1 cellular context compared by ENCODE assay signal in genomic region chr12:70660620-70661219, GRCh38.
TF ChIP-seq lines count a peak whose summit lies in the region.

No MANE protein-coding gene starts in this region.

TF ChIP-seq in K562, 482 proteins besides CTCF, POLR2A, EP300 and RAD21 (continued from another document and continues in another):
- TF ChIP-seq, protein P1, sequence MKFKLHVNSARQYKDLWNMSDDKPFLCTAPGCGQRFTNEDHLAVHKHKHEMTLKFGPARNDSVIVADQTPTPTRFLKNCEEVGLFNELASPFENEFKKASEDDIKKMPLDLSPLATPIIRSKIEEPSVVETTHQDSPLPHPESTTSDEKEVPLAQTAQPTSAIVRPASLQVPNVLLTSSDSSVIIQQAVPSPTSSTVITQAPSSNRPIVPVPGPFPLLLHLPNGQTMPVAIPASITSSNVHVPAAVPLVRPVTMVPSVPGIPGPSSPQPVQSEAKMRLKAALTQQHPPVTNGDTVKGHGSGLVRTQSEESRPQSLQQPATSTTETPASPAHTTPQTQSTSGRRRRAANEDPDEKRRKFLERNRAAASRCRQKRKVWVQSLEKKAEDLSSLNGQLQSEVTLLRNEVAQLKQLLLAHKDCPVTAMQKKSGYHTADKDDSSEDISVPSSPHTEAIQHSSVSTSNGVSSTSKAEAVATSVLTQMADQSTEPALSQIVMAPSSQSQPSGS (CRISPR knock-in tag; IDR thresholded peaks at IDR 0.05), result no peak
- TF ChIP-seq PTRF (tag; IDR thresholded peaks at IDR 0.05) (no peak), KDM5B (IDR thresholded peaks at IDR 0.05; ENCODE audit: insufficient replicate concordance, low read depth, low read length) (peak; percentile 85), ZNF780A (CRISPR knock-in tag; IDR thresholded peaks at IDR 0.05) (no peak), TEAD4 (IDR thresholded peaks at IDR 0.05; ENCODE audit: low read length) (no peak; the same call in 1 of the 2 replicates), TEAD4 (CRISPR knock-in tag; IDR thresholded peaks at IDR 0.05; ENCODE audit: borderline replicate concordance) (no peak), CTCFL (IDR thresholded peaks at IDR 0.05; ENCODE audit: borderline replicate concordance, insufficient read depth, low read depth, low read length, poor library complexity, severe bottlenecking) (no peak), MXI1 (IDR thresholded peaks at IDR 0.05; ENCODE audit: low read depth, low read length) (peak; percentile 52; the same call in 1 of the 2 replicates), TCF7 (IDR thresholded peaks at IDR 0.05; ENCODE audit: borderline replicate concordance) (0 out of 2 replicates have a peak, but pooled peaks have one; percentile 29), PHF8 (IDR thresholded peaks at IDR 0.05; ENCODE audit: borderline replicate concordance, low read length) (peak; percentile 34; the same call in 1 of the 2 replicates), TCF7L2 (IDR thresholded peaks at IDR 0.05; ENCODE audit: low read depth, low read length) (no peak), BRCA1 (IDR thresholded peaks at IDR 0.05) (no peak), BRCA1 (CRISPR knock-in tag; IDR thresholded peaks at IDR 0.05) (no peak), POLR2B (IDR thresholded peaks at IDR 0.05; ENCODE audit: low read depth, partially characterized antibody) (peak; percentile 79), FOXK1 (CRISPR knock-in tag; IDR thresholded peaks at IDR 0.05; ENCODE audit: borderline replicate concordance) (no peak), ZKSCAN1 (IDR thresholded peaks at IDR 0.05; ENCODE audit: low read depth, low read length) (no peak), ZNF830 (CRISPR knock-in tag; IDR thresholded peaks at IDR 0.05) (no peak), BHLHE40 (IDR thresholded peaks at IDR 0.05; ENCODE audit: low read length) (peak; percentile 88), ZNF79 (CRISPR knock-in tag; IDR thresholded peaks at IDR 0.05; ENCODE audit: low read depth) (peak; percentile 54; the same call in 1 of the 2 replicates), GTF2F1 (IDR thresholded peaks at IDR 0.05; ENCODE audit: low read depth, low read length) (peak; percentile 54; the same call in 1 of the 2 replicates), GABPA (tag; conservative IDR thresholded peaks at IDR 0.05; ENCODE audit: low read depth) (no peak), ZKSCAN8 (CRISPR knock-in tag; IDR thresholded peaks at IDR 0.05) (peak; percentile 52; the same call in 1 of the 2 replicates), ETV1 (tag; conservative IDR thresholded peaks at IDR 0.05; ENCODE audit: low read depth) (peak; percentile 63), CAMTA2 (CRISPR knock-in tag; conservative IDR thresholded peaks at IDR 0.05) (no peak; the same call in 1 of the 2 replicates), PHB2 (IDR thresholded peaks at IDR 0.05; ENCODE audit: low read depth) (no peak), HMG20A (CRISPR knock-in tag; conservative IDR thresholded peaks at IDR 0.05) (no peak), SMARCC2 (IDR thresholded peaks at IDR 0.05; ENCODE audit: low read depth) (no peak), CREB3 (tag; conservative IDR thresholded peaks at IDR 0.05; ENCODE audit: low read depth) (peak; percentile 71), ZFP30 (CRISPR knock-in tag; IDR thresholded peaks at IDR 0.05; ENCODE audit: borderline replicate concordance) (no peak), ASH1L (IDR thresholded peaks at IDR 0.05; ENCODE audit: borderline replicate concordance, low read depth, partially characterized antibody) (no peak), ZNF324 (CRISPR knock-in tag; IDR thresholded peaks at IDR 0.05) (0 out of 2 replicates have a peak, but pooled peaks have one; percentile 56), XRCC3 (IDR thresholded peaks at IDR 0.05) (no peak), ZC3H8 (IDR thresholded peaks at IDR 0.05) (no peak), KLF10 (CRISPR knock-in tag; IDR thresholded peaks at IDR 0.05) (no peak), RBFOX2 (IDR thresholded peaks at IDR 0.05; ENCODE audit: low read depth, low read length) (peak; percentile 51), ZNF316 (IDR thresholded peaks at IDR 0.05) (peak; percentile 41), CEBPB (tag; IDR thresholded peaks at IDR 0.05) (no peak), PRPF4 (IDR thresholded peaks at IDR 0.05; ENCODE audit: insufficient read depth, low read depth, low read length, poor library complexity, severe bottlenecking) (no peak), CEBPG (CRISPR knock-in tag; IDR thresholded peaks at IDR 0.05) (no peak), CEBPG (tag; conservative IDR thresholded peaks at IDR 0.05 in 1 of 2, IDR thresholded peaks at IDR 0.05 in 1 of 2) (no peak), CBFB (CRISPR knock-in tag; IDR thresholded peaks at IDR 0.05) (no peak), U2AF2 (optimal IDR thresholded peaks at IDR 0.05; ENCODE audit: low read depth, low read length) (no peak), SRSF7 (optimal IDR thresholded peaks at IDR 0.05; ENCODE audit: low read depth, low read length) (no peak)
- TF ChIP-seq, protein P2, sequence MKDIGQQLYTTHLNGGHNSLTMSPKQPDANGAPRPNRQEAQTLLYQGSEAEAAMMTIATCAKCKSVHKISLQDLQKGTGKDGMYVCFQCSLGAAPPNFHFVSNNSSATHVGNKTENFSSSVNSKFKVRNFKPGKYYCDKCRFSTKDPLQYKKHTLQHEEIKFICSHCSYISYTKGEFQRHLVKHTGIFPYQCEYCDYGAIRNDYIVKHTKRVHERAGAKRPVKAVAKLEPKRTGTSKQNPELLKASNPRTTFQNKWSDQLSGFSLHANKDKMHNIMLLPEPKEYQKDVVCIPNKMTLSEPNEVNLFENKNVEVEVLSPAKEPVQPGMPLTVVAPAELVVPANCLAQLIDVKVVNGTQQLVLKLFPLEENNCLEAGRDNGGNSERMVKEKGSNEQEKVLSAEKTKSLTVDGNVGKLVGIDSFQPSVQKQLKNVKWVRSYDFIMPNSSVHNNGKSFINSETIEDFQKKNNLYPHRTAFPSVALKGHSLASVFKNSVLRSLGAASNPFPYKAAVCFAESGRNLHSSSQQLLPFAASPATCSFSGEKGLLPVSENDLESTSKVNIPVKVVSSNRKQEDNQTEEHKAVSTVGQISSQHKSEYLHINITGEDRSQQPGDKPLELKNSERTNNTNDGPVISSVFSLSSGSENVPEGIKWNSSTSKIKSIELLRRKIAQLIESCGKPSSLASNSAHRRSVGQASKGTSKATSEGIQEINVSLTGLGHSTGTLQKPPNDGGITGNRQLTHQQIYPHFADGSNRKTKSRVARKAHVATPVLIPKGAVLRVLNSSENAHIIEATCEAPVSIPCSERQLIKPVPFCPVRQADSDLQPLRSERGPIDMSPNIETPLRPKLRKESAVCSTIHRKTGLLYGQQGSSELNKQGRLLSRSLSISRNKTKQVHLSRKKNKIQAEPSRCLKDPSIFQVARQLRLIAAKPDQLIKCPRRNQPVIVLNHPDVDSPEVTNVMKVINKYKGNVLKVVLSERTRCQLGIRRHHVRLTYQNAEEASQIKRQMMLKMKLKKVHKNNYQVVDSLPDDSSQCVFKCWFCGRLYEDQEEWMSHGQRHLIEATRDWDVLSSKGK (CRISPR knock-in tag; IDR thresholded peaks at IDR 0.05), result no peak
- TF ChIP-seq, protein P3, sequence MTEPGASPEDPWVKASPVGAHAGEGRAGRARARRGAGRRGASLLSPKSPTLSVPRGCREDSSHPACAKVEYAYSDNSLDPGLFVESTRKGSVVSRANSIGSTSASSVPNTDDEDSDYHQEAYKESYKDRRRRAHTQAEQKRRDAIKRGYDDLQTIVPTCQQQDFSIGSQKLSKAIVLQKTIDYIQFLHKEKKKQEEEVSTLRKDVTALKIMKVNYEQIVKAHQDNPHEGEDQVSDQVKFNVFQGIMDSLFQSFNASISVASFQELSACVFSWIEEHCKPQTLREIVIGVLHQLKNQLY (CRISPR knock-in tag; conservative IDR thresholded peaks at IDR 0.05), result 0 out of 4 replicates have a peak, but pooled peaks of 1 of the 2 experiments have one; percentile 80
- TF ChIP-seq, protein P4, sequence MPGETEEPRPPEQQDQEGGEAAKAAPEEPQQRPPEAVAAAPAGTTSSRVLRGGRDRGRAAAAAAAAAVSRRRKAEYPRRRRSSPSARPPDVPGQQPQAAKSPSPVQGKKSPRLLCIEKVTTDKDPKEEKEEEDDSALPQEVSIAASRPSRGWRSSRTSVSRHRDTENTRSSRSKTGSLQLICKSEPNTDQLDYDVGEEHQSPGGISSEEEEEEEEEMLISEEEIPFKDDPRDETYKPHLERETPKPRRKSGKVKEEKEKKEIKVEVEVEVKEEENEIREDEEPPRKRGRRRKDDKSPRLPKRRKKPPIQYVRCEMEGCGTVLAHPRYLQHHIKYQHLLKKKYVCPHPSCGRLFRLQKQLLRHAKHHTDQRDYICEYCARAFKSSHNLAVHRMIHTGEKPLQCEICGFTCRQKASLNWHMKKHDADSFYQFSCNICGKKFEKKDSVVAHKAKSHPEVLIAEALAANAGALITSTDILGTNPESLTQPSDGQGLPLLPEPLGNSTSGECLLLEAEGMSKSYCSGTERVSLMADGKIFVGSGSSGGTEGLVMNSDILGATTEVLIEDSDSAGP (CRISPR knock-in tag; IDR thresholded peaks at IDR 0.05), result no peak
- TF ChIP-seq, protein P5, sequence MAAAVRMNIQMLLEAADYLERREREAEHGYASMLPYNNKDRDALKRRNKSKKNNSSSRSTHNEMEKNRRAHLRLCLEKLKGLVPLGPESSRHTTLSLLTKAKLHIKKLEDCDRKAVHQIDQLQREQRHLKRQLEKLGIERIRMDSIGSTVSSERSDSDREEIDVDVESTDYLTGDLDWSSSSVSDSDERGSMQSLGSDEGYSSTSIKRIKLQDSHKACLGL (CRISPR knock-in tag; IDR thresholded peaks at IDR 0.05; ENCODE audit: borderline replicate concordance, poor library complexity, severe bottlenecking), result no peak
- TF ChIP-seq, protein P6, sequence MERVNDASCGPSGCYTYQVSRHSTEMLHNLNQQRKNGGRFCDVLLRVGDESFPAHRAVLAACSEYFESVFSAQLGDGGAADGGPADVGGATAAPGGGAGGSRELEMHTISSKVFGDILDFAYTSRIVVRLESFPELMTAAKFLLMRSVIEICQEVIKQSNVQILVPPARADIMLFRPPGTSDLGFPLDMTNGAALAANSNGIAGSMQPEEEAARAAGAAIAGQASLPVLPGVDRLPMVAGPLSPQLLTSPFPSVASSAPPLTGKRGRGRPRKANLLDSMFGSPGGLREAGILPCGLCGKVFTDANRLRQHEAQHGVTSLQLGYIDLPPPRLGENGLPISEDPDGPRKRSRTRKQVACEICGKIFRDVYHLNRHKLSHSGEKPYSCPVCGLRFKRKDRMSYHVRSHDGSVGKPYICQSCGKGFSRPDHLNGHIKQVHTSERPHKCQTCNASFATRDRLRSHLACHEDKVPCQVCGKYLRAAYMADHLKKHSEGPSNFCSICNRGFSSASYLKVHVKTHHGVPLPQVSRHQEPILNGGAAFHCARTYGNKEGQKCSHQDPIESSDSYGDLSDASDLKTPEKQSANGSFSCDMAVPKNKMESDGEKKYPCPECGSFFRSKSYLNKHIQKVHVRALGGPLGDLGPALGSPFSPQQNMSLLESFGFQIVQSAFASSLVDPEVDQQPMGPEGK (CRISPR knock-in tag; IDR thresholded peaks at IDR 0.05; ENCODE audit: borderline replicate concordance), result no peak
- TF ChIP-seq, protein P7, sequence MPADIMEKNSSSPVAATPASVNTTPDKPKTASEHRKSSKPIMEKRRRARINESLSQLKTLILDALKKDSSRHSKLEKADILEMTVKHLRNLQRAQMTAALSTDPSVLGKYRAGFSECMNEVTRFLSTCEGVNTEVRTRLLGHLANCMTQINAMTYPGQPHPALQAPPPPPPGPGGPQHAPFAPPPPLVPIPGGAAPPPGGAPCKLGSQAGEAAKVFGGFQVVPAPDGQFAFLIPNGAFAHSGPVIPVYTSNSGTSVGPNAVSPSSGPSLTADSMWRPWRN (IDR thresholded peaks at IDR 0.05; ENCODE audit: low read depth), result no peak
- TF ChIP-seq, protein P8, sequence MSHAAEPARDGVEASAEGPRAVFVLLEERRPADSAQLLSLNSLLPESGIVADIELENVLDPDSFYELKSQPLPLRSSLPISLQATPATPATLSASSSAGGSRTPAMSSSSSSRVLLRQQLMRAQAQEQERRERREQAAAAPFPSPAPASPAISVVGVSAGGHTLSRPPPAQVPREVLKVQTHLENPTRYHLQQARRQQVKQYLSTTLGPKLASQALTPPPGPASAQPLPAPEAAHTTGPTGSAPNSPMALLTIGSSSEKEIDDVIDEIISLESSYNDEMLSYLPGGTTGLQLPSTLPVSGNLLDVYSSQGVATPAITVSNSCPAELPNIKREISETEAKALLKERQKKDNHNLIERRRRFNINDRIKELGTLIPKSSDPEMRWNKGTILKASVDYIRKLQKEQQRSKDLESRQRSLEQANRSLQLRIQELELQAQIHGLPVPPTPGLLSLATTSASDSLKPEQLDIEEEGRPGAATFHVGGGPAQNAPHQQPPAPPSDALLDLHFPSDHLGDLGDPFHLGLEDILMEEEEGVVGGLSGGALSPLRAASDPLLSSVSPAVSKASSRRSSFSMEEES (CRISPR knock-in tag; IDR thresholded peaks at IDR 0.05), result 0 out of 2 replicates have a peak, but pooled peaks have one; percentile 32
- TF ChIP-seq, protein P9, sequence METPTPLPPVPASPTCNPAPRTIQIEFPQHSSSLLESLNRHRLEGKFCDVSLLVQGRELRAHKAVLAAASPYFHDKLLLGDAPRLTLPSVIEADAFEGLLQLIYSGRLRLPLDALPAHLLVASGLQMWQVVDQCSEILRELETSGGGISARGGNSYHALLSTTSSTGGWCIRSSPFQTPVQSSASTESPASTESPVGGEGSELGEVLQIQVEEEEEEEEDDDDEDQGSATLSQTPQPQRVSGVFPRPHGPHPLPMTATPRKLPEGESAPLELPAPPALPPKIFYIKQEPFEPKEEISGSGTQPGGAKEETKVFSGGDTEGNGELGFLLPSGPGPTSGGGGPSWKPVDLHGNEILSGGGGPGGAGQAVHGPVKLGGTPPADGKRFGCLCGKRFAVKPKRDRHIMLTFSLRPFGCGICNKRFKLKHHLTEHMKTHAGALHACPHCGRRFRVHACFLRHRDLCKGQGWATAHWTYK (CRISPR knock-in tag; IDR thresholded peaks at IDR 0.05), result peak; percentile 82; the same call in 1 of the 2 replicates
